8 cellular contexts compared by ENCODE assay signal in the genomic region with DNA sequence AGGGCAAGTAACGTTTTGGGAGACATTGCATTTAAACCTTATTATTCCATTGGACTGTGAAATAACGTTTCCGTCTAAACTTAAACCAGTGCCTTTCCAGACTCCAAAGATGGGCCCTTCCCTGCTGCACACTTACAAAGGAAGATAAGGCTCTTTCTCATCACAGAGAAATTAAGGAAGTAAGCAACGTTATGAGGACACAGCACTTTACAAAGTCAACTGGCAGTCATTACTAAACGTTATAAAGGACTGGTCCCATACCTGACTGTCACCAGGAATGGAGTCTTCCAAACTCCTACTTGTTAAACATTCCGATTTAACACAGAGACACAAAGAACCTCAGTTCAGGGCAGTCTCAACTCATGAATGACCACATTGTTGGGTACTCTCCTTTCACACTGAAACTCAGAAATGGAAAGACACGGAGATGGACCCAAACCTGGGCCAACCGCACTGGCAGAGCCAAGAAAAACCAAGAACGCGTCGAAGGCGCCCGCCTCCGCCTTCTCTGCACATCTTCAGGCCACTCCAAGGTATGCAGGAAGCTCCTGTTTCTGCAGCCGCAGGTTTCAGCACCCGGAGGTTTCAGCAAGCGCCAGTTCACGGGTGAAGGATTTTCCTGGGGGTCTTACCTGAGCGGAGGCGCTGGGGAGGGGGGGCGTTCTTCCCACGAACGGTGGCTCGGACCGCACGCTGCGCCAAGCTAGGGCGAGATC. TPM values are rescaled to one million over a fixed set of nuclear protein-coding genes. Genes with fewer than 3 reads are reported as not detected.
A peak's percentile ranks its signal among the peaks of the same experiment; 100 is the strongest.
DNase-seq lines count a peak whose midpoint lies in the region; ATAC-seq, FAIRE-seq and TF ChIP-seq lines count a peak whose summit lies in the region.

No MANE protein-coding gene starts in this region.

- POLR2A ChIA-PET in A673 (lab: Charles Lee; ENCODE audit: low non-redundant PET) = no interaction called here

- peak overlapping the region; percentile 68 for H3K27ac ChIP-seq in A673 (ENCODE audit: low read depth, low read length, poor library complexity, severe bottlenecking)

- H3K4me1 ChIP-seq in A673 (ENCODE audit: insufficient read depth, low read length, poor library complexity, severe bottlenecking) (peaks cover 43% of the 10 kb centered on the region), iPS-15b (ENCODE audit: control insufficient read depth, insufficient read depth, low read length) (peaks cover 4% of the 10 kb centered on the region), skeletal muscle satellite cell (ENCODE audit: control insufficient read depth, insufficient read depth, low read length) (peaks cover 15% of the 10 kb centered on the region)

- intact Hi-C loops in A673 (cut with micrococcal nuclease; ENCODE audit: unreplicated experiment) = no loop called here

- ATAC-seq in HG02884 (IDR thresholded peaks at IDR 0.05; ENCODE audit: unreplicated experiment) = peak; percentile 6

- peak overlapping the region; percentile 83 for H3K4me2 ChIP-seq in skeletal muscle satellite cell (ENCODE audit: low read length)

- CTCF ChIA-PET in A673 (lab: Charles Lee) = no interaction called here

- BruUV-seq in A673 (replicated peaks; lab: Mats Ljungman, UMichigan) = no TSS peak

- H3K9ac ChIP-seq in iPS-15b (ENCODE audit: low read depth, low read length) (peak overlapping the region; percentile 41), skeletal muscle satellite cell (ENCODE audit: low read depth, low read length) (peak overlapping the region; percentile 78)

- H3K27me3 ChIP-seq in A673 (replicated peaks; ENCODE audit: insufficient read depth, low read depth, low read length, poor library complexity) (no peaks in the 10 kb centered on the region), iPS-15b (ENCODE audit: control insufficient read depth, insufficient read depth, low read length) (no peaks in the 10 kb centered on the region), skeletal muscle satellite cell (ENCODE audit: control insufficient read depth, insufficient read depth, low read length) (no peaks in the 10 kb centered on the region)

- peak; percentile 71 for FAIRE-seq in GM12892 (lab: Jason Lieb, UNC)

- no peak for TF ChIP-seq CTCF in A673 (conservative IDR thresholded peaks at IDR 0.05; ENCODE audit: low read depth, low read length)

- DNase-seq in A673 (ENCODE audit: low spot score) = no peak
- DNase-seq in GM12892 (ENCODE audit: insufficient read length) = no peak
- DNase-seq in NOMO-1 treated with dmso at 0.1 percent for 144 hours (lab: John Stamatoyannopoulos, UW; ENCODE audit: unreplicated experiment) = peak; percentile 43
- DNase-seq in astrocyte of the hippocampus (ENCODE audit: low read depth, low spot score) = peak; percentile 70
- DNase-seq in NCI-H1436 treated with DMSO at 0.1 percent for 48 hours (lab: John Stamatoyannopoulos, UW) = no peak

- H3K36me3 ChIP-seq in A673 (ENCODE audit: insufficient read depth, low read length, poor library complexity, severe bottlenecking) (no peaks in the 10 kb centered on the region), iPS-15b (ENCODE audit: control insufficient read depth, insufficient read depth, low read length) (peaks cover 2% of the 10 kb centered on the region), skeletal muscle satellite cell (ENCODE audit: insufficient read depth, low read length) (no peaks in the 10 kb centered on the region)

- no peak for TF ChIP-seq POLR2A in GM12892 (IDR thresholded peaks at IDR 0.05; ENCODE audit: low read depth, low read length)

- H3K9me3 ChIP-seq in A673 (ENCODE audit: low read depth, low read length, poor library complexity, severe bottlenecking) (no peaks in the 10 kb centered on the region), iPS-15b (ENCODE audit: control insufficient read depth, insufficient read depth, low read length) (no peaks in the 10 kb centered on the region), skeletal muscle satellite cell (replicated peaks; ENCODE audit: low read length) (no peaks in the 10 kb centered on the region)

- H3K4me3 ChIP-seq in A673 (ENCODE audit: low read depth, low read length, poor library complexity, severe bottlenecking) (peak overlapping the region; percentile 67), iPS-15b (ENCODE audit: low read depth, low read length) (peak overlapping the region; percentile 91), skeletal muscle satellite cell (ENCODE audit: low read length) (peak overlapping the region; percentile 98)

RNA-seq across cellular contexts. Expression of a gene that starts 0.7 kb away (rescaled TPM):
- 143 and 150 TPM in 2 replicates for total RNA-seq in A673 (2021)
- 35.2 TPM for polyA plus RNA-seq in GM12892 (2012; ENCODE audit: missing spikeins)
- total RNA-seq in skeletal muscle satellite cell (2012; rRNA removed) = 34.7 and 47.9 TPM in 2 replicates

Comparison
In these comparisons a context has a peak if more than half of its experiments do, and no peak if none do; other contexts are left out.
1. DNase-seq: peak in NOMO-1 treated with dmso at 0.1 percent for 144 hours (single experiment) and astrocyte of the hippocampus (single experiment); none in A673 (single experiment), GM12892 (single experiment) and NCI-H1436 treated with DMSO at 0.1 percent for 48 hours (single experiment).
2. Peak in every context shown above with its lines, with median percentiles within 50 percentile points of each other: H3K4me3 ChIP-seq.